23 cellular contexts compared by ENCODE assay signal in genomic region chr13:50038266-50038665, GRCh38.
"Had no signal": no experiment of that assay in that cellular context is flagged by ENCODE, and none has a peak within 500 bp of the region (broad histone marks: within the 10 kb centered on the region; RNA-seq: fewer than 3 reads in every experiment).

No MANE protein-coding gene starts in this region.

- H3K27ac Mint-ChIP-seq: memory B cell, mesothelial cell of epicardium, neural progenitor cell, progenitor cell of endocrine pancreas, type B pancreatic cell had no signal

- H3K9ac ChIP-seq: neural progenitor cell, parathyroid adenoma had no signal

- H3K36me3 ChIP-seq: neural progenitor cell, thyroid gland had no signal

- H3K79me2 ChIP-seq: parathyroid adenoma had no signal

- H3K27me3 Mint-ChIP-seq: effector memory CD8-positive, alpha-beta T cell; memory B cell; naive B cell; natural killer cell treated with Interleukin-12 subunit alpha and Interleukin-12 subunit beta and Interleukin-15 and Interleukin-18, amount 100 ng/mL, for 72 hours; progenitor cell of endocrine pancreas; type B pancreatic cell had no signal

- DNase-seq: cortex of kidney; effector memory CD8-positive, alpha-beta T cell; head of caudate nucleus; mucosa of descending colon; naive B cell; stimulated activated CD4-positive, alpha-beta T cell treated with anti-CD3 and anti-CD28 coated beads, Interleukin-12 subunit alpha, Interleukin-12 subunit beta, amount 100 ng/mL, for 4 hours; stimulated activated CD4-positive, alpha-beta T cell treated with anti-CD3 and anti-CD28 coated beads, Interleukin-1b, Interleukin-23, amount 100 ng/mL, for 48 hours; stimulated activated CD4-positive, alpha-beta T cell treated with anti-CD3 and anti-CD28 coated beads, Interleukin-4, amount 100 ng/mL, for 1 hour; stimulated activated CD8-positive, alpha-beta memory T cell treated with anti-CD3 and anti-CD28 coated beads, Interleukin-4, amount 100 ng/mL, for 48 hours; stimulated activated naive CD4-positive, alpha-beta T cell treated with Interleukin-2 at 50 U/mL for 16 hours; stomach; thyroid gland had no signal

- H3K9me3 Mint-ChIP-seq: effector memory CD8-positive, alpha-beta T cell; memory B cell; mesothelial cell of epicardium; naive B cell; natural killer cell treated with Interleukin-12 subunit alpha and Interleukin-12 subunit beta and Interleukin-15 and Interleukin-18, amount 100 ng/mL, for 72 hours; neural progenitor cell; type B pancreatic cell had no signal

- H3K4me3 ChIP-seq: lung, mucosa of descending colon, neural progenitor cell, smooth muscle cell, stomach, thyroid gland had no signal

- H3K4me2 ChIP-seq: neural progenitor cell, smooth muscle cell had no signal

- H3K9me3 ChIP-seq: mucosa of descending colon, stomach, thyroid gland had no signal

- H3K27me3 ChIP-seq: neural progenitor cell, stomach, thyroid gland had no signal

- H3K27ac ChIP-seq: neural progenitor cell, parathyroid adenoma, stomach, thyroid gland had no signal

- H2AFZ ChIP-seq: neural progenitor cell, parathyroid adenoma had no signal

- H3K4me1 ChIP-seq: neural progenitor cell, parathyroid adenoma, stomach, thyroid gland had no signal

- ATAC-seq: effector memory CD8-positive, alpha-beta T cell; left lobe of liver; mucosa of descending colon; natural killer cell treated with Interleukin-12 subunit alpha and Interleukin-12 subunit beta and Interleukin-15 and Interleukin-18, amount 100 ng/mL, for 72 hours; sciatic nerve had no signal

- H3K4me3 Mint-ChIP-seq: effector memory CD8-positive, alpha-beta T cell; memory B cell; mesothelial cell of epicardium; naive B cell; natural killer cell treated with Interleukin-12 subunit alpha and Interleukin-12 subunit beta and Interleukin-15 and Interleukin-18, amount 100 ng/mL, for 72 hours; neural progenitor cell; type B pancreatic cell had no signal

- H3K4me1 Mint-ChIP-seq: neural progenitor cell had no signal
